In genomic region chr17:78997231-78997741, GRCh38 we compare ENCODE assay signal across 17 cellular contexts. TPM values are rescaled to one million over a fixed set of nuclear protein-coding genes. Genes with fewer than 3 reads are reported as not detected.
DNase-seq lines count a peak whose midpoint lies in the region; ATAC-seq and TF ChIP-seq lines count a peak whose summit lies in the region.
"Had no signal": no experiment of that assay in that cellular context is flagged by ENCODE, and none has a peak within 500 bp of the region (broad histone marks: within the 10 kb centered on the region; RNA-seq: fewer than 3 reads in every experiment).

No MANE protein-coding gene starts in this region.

- TF ChIP-seq CTCF in Calu3 (IDR thresholded peaks at IDR 0.05; ENCODE audit: unreplicated experiment) (no peak), PC-9 (conservative IDR thresholded peaks at IDR 0.05) (no peak), glutamatergic neuron (IDR thresholded peaks at IDR 0.05; ENCODE audit: partially characterized antibody, unreplicated experiment) (no peak), parathyroid adenoma (IDR thresholded peaks at IDR 0.05) (no peak), mammary epithelial cell (conservative IDR thresholded peaks at IDR 0.05 in 1 of 2, IDR thresholded peaks at IDR 0.05 in 1 of 2; ENCODE audit: extremely low read depth in 1 of 2, insufficient read depth in 1 of 2, low read depth in 1 of 2, low read length in 2 of 2) (no peak), thyroid gland (IDR thresholded peaks at IDR 0.05) (no peak)

- H3K4me1 ChIP-seq in PC-9 (replicated peaks; ENCODE audit: insufficient read depth), result peaks cover 34% of the 10 kb centered on the region
- H3K4me1 ChIP-seq in parathyroid adenoma, result peaks cover 24% of the 10 kb centered on the region
- no peaks in the 10 kb centered on the region for H3K4me1 ChIP-seq in mammary epithelial cell (ENCODE audit: insufficient read depth, low read length)
- no peaks in the 10 kb centered on the region for H3K4me1 ChIP-seq in thyroid gland

- BruUV-seq in Calu3 (replicated peaks; lab: Mats Ljungman, UMichigan), result no TSS peak
- no TSS peak for BruUV-seq in PC-9 (replicated peaks; lab: Mats Ljungman, UMichigan)
- BruUV-seq in mammary epithelial cell (replicated peaks; lab: Mats Ljungman, UMichigan), result no TSS peak

- 97% methylated on average over 15 of the region's 27 CpGs for WGBS in mammary epithelial cell (ENCODE audit: low coverage, missing lambda C conversion rate)
- WGBS in thyroid gland, 2 donors, result 93 to 97% methylated on average over 22 to 25 of the region's 27 CpGs

- H3K4me2 ChIP-seq in PC-9 (peak overlapping the region; percentile 50; the same call in 1 of the 2 replicates), parathyroid adenoma (ENCODE audit: low read length) (no peak overlapping the region), mammary epithelial cell (ENCODE audit: insufficient read depth, low read depth, low read length) (no peak overlapping the region)

- H3F3A ChIP-seq in PC-9 (ENCODE audit: insufficient read depth, low read depth), result peaks cover 26% of the 10 kb centered on the region

- intact Hi-C loops in Calu3 (cut with micrococcal nuclease; ENCODE audit: unreplicated experiment), result no loop called here
- intact Hi-C loops in PC-9 (cut with micrococcal nuclease; ENCODE audit: unreplicated experiment), result loop anchor here (2.0 kb wide), 1 partner anchor 20 kb away; no protein-coding TSS in a partner anchor
- intact Hi-C loops in mammary epithelial cell (cut with micrococcal nuclease), result no loop called here
- intact Hi-C loops in thyroid gland (cut with DNase I), result no loop called here

- CTCF ChIA-PET in Calu3 (lab: Charles Lee), result interaction anchor here (1.1 to 2.2 kb wide), 2 partner anchors 17 to 39 kb away, joined by 3 to 8 read pairs; partner anchors contain the start of gene LGALS3BP
- CTCF ChIA-PET in PC-9 (lab: Charles Lee), result no interaction called here
- CTCF ChIA-PET in mammary epithelial cell (lab: Charles Lee; ENCODE audit: low non-redundant PET), result no interaction called here

- no peaks in the 10 kb centered on the region for H3K27me3 Mint-ChIP-seq in Calu3 (ENCODE audit: unreplicated experiment)
- peaks cover 13% of the 10 kb centered on the region for H3K27me3 Mint-ChIP-seq in glutamatergic neuron (ENCODE audit: unreplicated experiment)
- H3K27me3 Mint-ChIP-seq: naive B cell had no signal

- H3K4me3 ChIP-seq in PC-9, result no peak overlapping the region
- H3K4me3 ChIP-seq in parathyroid adenoma (ENCODE audit: low read depth, low read length), result no peak overlapping the region
- no peak overlapping the region for H3K4me3 ChIP-seq in mammary epithelial cell (replicated peaks in 1 of 3; ENCODE audit: insufficient read depth in 1 of 3, low read depth in 2 of 3, low read length in 3 of 3)
- H3K4me3 ChIP-seq in thyroid gland (replicated peaks in 1 of 3), result no peak overlapping the region
- H3K4me3 ChIP-seq: left lung had no signal

- POLR2A ChIA-PET in PC-9 (lab: Charles Lee; ENCODE audit: unreplicated experiment), result interaction anchor here (0.6 to 1.4 kb wide), 2 partner anchors 11 to 78 kb away, joined by 6 to 9 read pairs; partner anchors contain the start of gene ENGASE

- no peaks in the 10 kb centered on the region for H3K9me3 ChIP-seq in PC-9 (ENCODE audit: insufficient read depth, low read depth)
- H3K9me3 ChIP-seq in parathyroid adenoma (ENCODE audit: control insufficient read depth, low read length), result no peaks in the 10 kb centered on the region
- no peaks in the 10 kb centered on the region for H3K9me3 ChIP-seq in mammary epithelial cell (replicated peaks; ENCODE audit: insufficient read depth, low read length)
- no peaks in the 10 kb centered on the region for H3K9me3 ChIP-seq in thyroid gland
- H3K9me3 ChIP-seq: left lung had no signal

- H3K27ac ChIP-seq in PC-9 (peak overlapping the region; percentile 62), parathyroid adenoma (peak overlapping the region; percentile 69), mammary epithelial cell (ENCODE audit: insufficient read depth, low read depth, low read length) (no peak overlapping the region), thyroid gland (no peak overlapping the region)

- H3K36me3 Mint-ChIP-seq in Calu3 (ENCODE audit: insufficient read depth, unreplicated experiment), result peaks cover 79% of the 10 kb centered on the region
- H3K36me3 Mint-ChIP-seq in glutamatergic neuron (ENCODE audit: unreplicated experiment), result peaks cover 10% of the 10 kb centered on the region

- H3K4me3 Mint-ChIP-seq in Calu3 (ENCODE audit: low read depth, unreplicated experiment), result peak overlapping the region; percentile 59
- peak overlapping the region; percentile 30 for H3K4me3 Mint-ChIP-seq in glutamatergic neuron (ENCODE audit: unreplicated experiment)

- H2AFZ ChIP-seq in PC-9 (no peak overlapping the region), parathyroid adenoma (no peak overlapping the region), mammary epithelial cell (ENCODE audit: low read depth, low read length) (no peak overlapping the region)

- peak overlapping the region; percentile 42 for H3K27ac Mint-ChIP-seq in Calu3 (ENCODE audit: unreplicated experiment)
- no peak overlapping the region for H3K27ac Mint-ChIP-seq in glutamatergic neuron (ENCODE audit: unreplicated experiment)
- H3K27ac Mint-ChIP-seq: naive B cell had no signal

- dilution Hi-C loops in mammary epithelial cell (cut with HindIII; ENCODE audit: low sequenced_read_pairs), result no loop called here

- H4K20me1 ChIP-seq in PC-9 (ENCODE audit: insufficient read depth), result peaks cover 4% of the 10 kb centered on the region
- H4K20me1 ChIP-seq in mammary epithelial cell (ENCODE audit: insufficient read depth, low read length), result no peaks in the 10 kb centered on the region

- H3K9ac ChIP-seq in parathyroid adenoma, result no peak overlapping the region
- no peak overlapping the region for H3K9ac ChIP-seq in mammary epithelial cell (ENCODE audit: insufficient read depth, low read length)

- H3K36me3 ChIP-seq in PC-9 (ENCODE audit: low read depth), result peaks cover 22% of the 10 kb centered on the region
- H3K36me3 ChIP-seq in parathyroid adenoma (ENCODE audit: control insufficient read depth, insufficient read depth, low read length), result no peaks in the 10 kb centered on the region
- peaks cover 9% of the 10 kb centered on the region for H3K36me3 ChIP-seq in mammary epithelial cell (ENCODE audit: insufficient read depth, low read length)
- peaks cover 23 to 25% of the 10 kb centered on the region in 2 donors for H3K36me3 ChIP-seq in thyroid gland

- H3K4me1 Mint-ChIP-seq in Calu3 (ENCODE audit: low read depth, unreplicated experiment), result peaks cover 71% of the 10 kb centered on the region
- peaks cover 5% of the 10 kb centered on the region for H3K4me1 Mint-ChIP-seq in glutamatergic neuron (ENCODE audit: low read depth, unreplicated experiment)

- DNase-seq in Calu3 (no peak), PC-9 (no peak), glutamatergic neuron (no peak), mammary epithelial cell (no peak), thyroid gland (no peak)
- DNase-seq: activated naive CD4-positive, alpha-beta T cell treated with anti-CD3 and anti-CD28 coated beads, Interleukin-2, amount 50 U/mL, for 16 hours; AML-193; KG1; left lung; naive B cell; NCI-H1417 treated with DMSO at 0.1 percent for 48 hours; NCI-H226; stimulated activated CD4-positive, alpha-beta T cell treated with anti-CD3 and anti-CD28 coated beads, Interleukin-2, amount 100 ng/mL, for 24 hours; substantia nigra had no signal

- in situ Hi-C loops in mammary epithelial cell (cut with MboI; ENCODE audit: low sequenced_read_pairs in 2 of 2), result no loop called here

- no peaks in the 10 kb centered on the region for H3K9me3 Mint-ChIP-seq in Calu3 (ENCODE audit: low read depth, unreplicated experiment)
- H3K9me3 Mint-ChIP-seq in glutamatergic neuron (ENCODE audit: unreplicated experiment), result no peaks in the 10 kb centered on the region
- H3K9me3 Mint-ChIP-seq: naive B cell had no signal

- H3K27me3 ChIP-seq in PC-9 (ENCODE audit: insufficient read depth, low read depth), result no peaks in the 10 kb centered on the region
- no peaks in the 10 kb centered on the region for H3K27me3 ChIP-seq in parathyroid adenoma (ENCODE audit: control insufficient read depth, insufficient read depth, low read length)
- no peaks in the 10 kb centered on the region for H3K27me3 ChIP-seq in mammary epithelial cell (ENCODE audit: insufficient read depth, low read length)
- no peaks in the 10 kb centered on the region for H3K27me3 ChIP-seq in thyroid gland
- H3K27me3 ChIP-seq: left lung had no signal

- H3K9me2 ChIP-seq in PC-9 (ENCODE audit: insufficient read depth), result no peaks in the 10 kb centered on the region

- H3K79me2 ChIP-seq in PC-9 (ENCODE audit: low read depth) (peaks cover 81% of the 10 kb centered on the region), parathyroid adenoma (peaks cover 14% of the 10 kb centered on the region), mammary epithelial cell (ENCODE audit: insufficient read depth, low read length) (peaks cover 85% of the 10 kb centered on the region)

- no peak for ATAC-seq in GM21423 (IDR thresholded peaks at IDR 0.05; ENCODE audit: unreplicated experiment)
- ATAC-seq in HG02759 (IDR thresholded peaks at IDR 0.05; ENCODE audit: unreplicated experiment), result no peak

- TF ChIP-seq POLR2A in thyroid gland (IDR thresholded peaks at IDR 0.05), result no peak

RNA-seq across cellular contexts. Expression of gene CANT1, which starts 12.3 kb away (rescaled TPM):
- total RNA-seq in Calu3 (2022) (95.7 and 115 TPM in 2 replicates), PC-9 (2021) (116 and 183 TPM in 2 replicates), glutamatergic neuron (ENCODE audit: unreplicated experiment) (33.3 TPM), mammary epithelial cell (10 to 100 TPM; 54.5 to 86.5 TPM), thyroid gland (10 to 100 TPM; 21.2 to 37.1 (median 27.3) TPM)
- polyA plus RNA-seq in mammary epithelial cell, result 61.6 TPM
- polyA minus RNA-seq in mammary epithelial cell, result 59.7 TPM

RNA-seq across cellular contexts. Expression of gene LGALS3BP, which starts 17.6 kb away (rescaled TPM):
- total RNA-seq in Calu3 (2022) (747 and 1,100 TPM in 2 replicates), PC-9 (2021) (507 and 685 TPM in 2 replicates), glutamatergic neuron (ENCODE audit: unreplicated experiment) (30.3 TPM), mammary epithelial cell (100 to 1,000 TPM; 173 to 221 TPM), thyroid gland (100 to 1,000 TPM; 193 to 443 (median 390) TPM)
- polyA plus RNA-seq in mammary epithelial cell, result 109 TPM
- polyA minus RNA-seq in mammary epithelial cell, result 167 TPM

RNA-seq across cellular contexts. Expression of gene C1QTNF1, which starts 26.7 kb away (rescaled TPM):
- 3.1 and 3.3 TPM in 2 replicates for total RNA-seq in Calu3 (2022)
- total RNA-seq in PC-9 (2021), result 3.4 and 3.9 TPM in 2 replicates
- 0.15 TPM for total RNA-seq in glutamatergic neuron (ENCODE audit: unreplicated experiment)
- total RNA-seq in mammary epithelial cell, result 10 to 100 TPM; 13.2 to 22.0 TPM
- 10.4 TPM for polyA plus RNA-seq in mammary epithelial cell
- polyA minus RNA-seq in mammary epithelial cell, result 10.4 TPM
- 100 to 1,000 TPM in 1 of 4 donors, 10 to 100 TPM in 3; 58.8 to 135 (median 73.7) TPM for total RNA-seq in thyroid gland

Comparison
In these comparisons a context has a peak if more than half of its experiments do, and no peak if none do; other contexts are left out.
1. H3K27ac ChIP-seq: peak in PC-9 (single experiment) and parathyroid adenoma (single experiment); none in mammary epithelial cell (single experiment) and thyroid gland (0 of 3).